In the genomic region with DNA sequence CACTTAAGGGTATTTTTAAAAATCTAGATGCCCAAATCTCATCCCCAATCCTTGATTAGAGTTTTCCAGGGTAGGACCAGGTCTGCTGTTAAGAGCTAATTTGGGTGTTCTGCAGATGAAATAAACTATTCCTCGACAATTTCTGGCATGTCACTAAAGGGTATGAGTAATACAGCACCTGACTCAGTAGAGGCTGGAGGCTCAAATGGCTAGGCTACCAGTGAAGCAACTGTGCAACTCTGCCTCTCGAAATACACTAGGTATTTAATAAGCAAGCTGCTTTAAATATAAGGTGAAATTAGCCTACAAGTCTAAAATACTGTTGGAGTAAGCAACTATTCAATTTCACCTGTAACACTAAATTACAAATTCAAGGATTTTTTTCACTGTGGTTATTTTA, we compare ENCODE assay signal across 8 cellular contexts. TPM values are rescaled to one million over a fixed set of nuclear protein-coding genes. Genes with fewer than 3 reads are reported as not detected.
DNase-seq lines count a peak whose midpoint lies in the region; ATAC-seq, FAIRE-seq and TF ChIP-seq lines count a peak whose summit lies in the region.

No MANE protein-coding gene starts in this region.

- POLR2A ChIA-PET in A549 (lab: Yijun Ruan, JAX) (no interaction called here), HEK293 (lab: Yijun Ruan, JAX) (no interaction called here)

- TF ChIP-seq POLR2A in A549 (IDR thresholded peaks at IDR 0.05; ENCODE audit: low read length) = no peak

- no peak for TF ChIP-seq EP300 in A549 (IDR thresholded peaks at IDR 0.05)

- H3K27me3 ChIP-seq in adipocyte (replicated peaks; ENCODE audit: control insufficient read depth, insufficient read depth, low read length) = no peaks in the 10 kb centered on the region
- H3K27me3 ChIP-seq in kidney epithelial cell (ENCODE audit: control insufficient read depth, insufficient read depth, low read length) = no peaks in the 10 kb centered on the region

- H3K4me3 ChIP-seq in A549 (peak overlapping the region; percentile 98), HEK293 (ENCODE audit: low read depth, low read length) (peak overlapping the region; percentile 57), adipocyte (ENCODE audit: low read length) (peak overlapping the region; percentile 97), kidney epithelial cell (ENCODE audit: low read depth, low read length) (peak overlapping the region; percentile 90)

- ATAC-seq in A549 (no peak), HG03439 (IDR thresholded peaks at IDR 0.05; ENCODE audit: unreplicated experiment) (no peak), HG02840 (IDR thresholded peaks at IDR 0.05; ENCODE audit: low FRiP score, unreplicated experiment) (no peak)

- H3K9me3 ChIP-seq in A549 (no peaks in the 10 kb centered on the region), HEK293 (ENCODE audit: control insufficient read depth, insufficient read depth, low read depth, low read length) (no peaks in the 10 kb centered on the region), adipocyte (ENCODE audit: control insufficient read depth, low read length) (no peaks in the 10 kb centered on the region)

- H3K36me3 ChIP-seq in HEK293 (ENCODE audit: control insufficient read depth in 2 of 2, insufficient read depth in 1 of 2, low read length in 2 of 2) (peaks cover 5 to 45% of the 10 kb centered on the region in 2 experiments; a peak in 2 of 3 replicates), adipocyte (ENCODE audit: control insufficient read depth, insufficient read depth, low read length, severe bottlenecking) (peaks cover 46% of the 10 kb centered on the region), kidney epithelial cell (ENCODE audit: control insufficient read depth, insufficient read depth, low read length) (peaks cover 1% of the 10 kb centered on the region)

- H3K9ac ChIP-seq in adipocyte (ENCODE audit: low read length) = peak overlapping the region; percentile 99

- WGBS in A549 (ENCODE audit: missing lambda C conversion rate) = 28% methylated on average over 2 of the region's 2 CpGs

- TF ChIP-seq CTCF in A549 (IDR thresholded peaks at IDR 0.05) = no peak
- TF ChIP-seq CTCF in HEK293 (tag by site-specific recombination; IDR thresholded peaks at IDR 0.05) = no peak
- TF ChIP-seq CTCF in kidney epithelial cell (IDR thresholded peaks at IDR 0.05; ENCODE audit: insufficient read depth, low read length, poor library complexity, severe bottlenecking) = no peak

- FAIRE-seq in A549 (lab: Jason Lieb, UNC) = no peak

- peak overlapping the region; percentile 84 for H3K4me2 ChIP-seq in A549

- no peak for DNase-seq in A549 (ENCODE audit: low read depth in 1 of 2, low spot score in 1 of 2)
- DNase-seq in adipocyte (ENCODE audit: low read depth) = peak; percentile 49
- peak; percentile 28 for DNase-seq in kidney epithelial cell (ENCODE audit: low read depth)
- no peak for DNase-seq in midbrain (lab: John Stamatoyannopoulos, UW)
- no peak for DNase-seq in NCI-H510A (lab: John Stamatoyannopoulos, UW)

- peaks cover 20% of the 10 kb centered on the region; the same call in 2 of the 3 replicates for H3K4me1 ChIP-seq in A549
- H3K4me1 ChIP-seq in HEK293 (ENCODE audit: control insufficient read depth, insufficient read depth, low read length) = no peaks in the 10 kb centered on the region
- peaks cover 33% of the 10 kb centered on the region for H3K4me1 ChIP-seq in adipocyte (ENCODE audit: control insufficient read depth, insufficient read depth, low read length)

- CTCF ChIA-PET in A549 (lab: Yijun Ruan, JAX) = interaction anchor here (0.9 to 1.2 kb wide), 2 partner anchors 10 to 16 kb away, joined by 3 read pairs; no protein-coding TSS in a partner anchor
- CTCF ChIA-PET in HEK293 (lab: Yijun Ruan, JAX) = interaction anchor here (0.6 to 2.9 kb wide), 3 partner anchors 36 to 478 kb away, joined by 3 to 8 read pairs (median 6); no protein-coding TSS in a partner anchor

- no peak for TF ChIP-seq RAD21 in A549 (conservative IDR thresholded peaks at IDR 0.05 in 1 of 2, IDR thresholded peaks at IDR 0.05 in 1 of 2)

- H3K27ac ChIP-seq in A549 (peak overlapping the region in 1 of 2 experiments; percentile 100; a peak in 1 of 6 replicates), HEK293 (ENCODE audit: extremely low read depth, low read depth, low read length) (no peak overlapping the region)

TF ChIP-seq in A549, 52 proteins besides CTCF, POLR2A, EP300 and RAD21 (continues in another document):
- TF ChIP-seq JUNB (IDR thresholded peaks at IDR 0.05) (no peak), SREBF2 (IDR thresholded peaks at IDR 0.05) (no peak), RCOR1 (IDR thresholded peaks at IDR 0.05; ENCODE audit: low read depth, low read length) (no peak), HDAC2 (IDR thresholded peaks at IDR 0.05) (no peak), JUN (IDR thresholded peaks at IDR 0.05) (no peak), E2F6 (IDR thresholded peaks at IDR 0.05; ENCODE audit: borderline replicate concordance, low read depth) (no peak), NR3C1 (IDR thresholded peaks at IDR 0.05) (no peak)
- TF ChIP-seq, protein P1, sequence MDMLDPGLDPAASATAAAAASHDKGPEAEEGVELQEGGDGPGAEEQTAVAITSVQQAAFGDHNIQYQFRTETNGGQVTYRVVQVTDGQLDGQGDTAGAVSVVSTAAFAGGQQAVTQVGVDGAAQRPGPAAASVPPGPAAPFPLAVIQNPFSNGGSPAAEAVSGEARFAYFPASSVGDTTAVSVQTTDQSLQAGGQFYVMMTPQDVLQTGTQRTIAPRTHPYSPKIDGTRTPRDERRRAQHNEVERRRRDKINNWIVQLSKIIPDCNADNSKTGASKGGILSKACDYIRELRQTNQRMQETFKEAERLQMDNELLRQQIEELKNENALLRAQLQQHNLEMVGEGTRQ (IDR thresholded peaks at IDR 0.05) = no peak
- TF ChIP-seq, protein P2, sequence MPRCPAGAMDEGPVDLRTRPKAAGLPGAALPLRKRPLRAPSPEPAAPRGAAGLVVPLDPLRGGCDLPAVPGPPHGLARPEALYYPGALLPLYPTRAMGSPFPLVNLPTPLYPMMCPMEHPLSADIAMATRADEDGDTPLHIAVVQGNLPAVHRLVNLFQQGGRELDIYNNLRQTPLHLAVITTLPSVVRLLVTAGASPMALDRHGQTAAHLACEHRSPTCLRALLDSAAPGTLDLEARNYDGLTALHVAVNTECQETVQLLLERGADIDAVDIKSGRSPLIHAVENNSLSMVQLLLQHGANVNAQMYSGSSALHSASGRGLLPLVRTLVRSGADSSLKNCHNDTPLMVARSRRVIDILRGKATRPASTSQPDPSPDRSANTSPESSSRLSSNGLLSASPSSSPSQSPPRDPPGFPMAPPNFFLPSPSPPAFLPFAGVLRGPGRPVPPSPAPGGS (IDR thresholded peaks at IDR 0.05) = no peak

TF ChIP-seq in HEK293, 187 proteins besides CTCF, POLR2A, EP300 and RAD21:
- TF ChIP-seq ZNF354C (tag by site-specific recombination; IDR thresholded peaks at IDR 0.05; ENCODE audit: borderline replicate concordance, low read depth) (no peak), MEIS1 (CRISPR knock-in tag; IDR thresholded peaks at IDR 0.05; ENCODE audit: borderline replicate concordance) (no peak), GFI1B (tag by site-specific recombination; IDR thresholded peaks at IDR 0.05) (no peak)
TF ChIP-seq in HEK293: peak in this region for 0.

RNA-seq across cellular contexts. Expression of gene RNF6, which starts 1.5 kb away (rescaled TPM):
- 43.0 and 55.3 TPM in 2 replicates for polyA plus RNA-seq in A549 (2011; rRNA removed)
- 11.3 and 13.0 TPM in 2 replicates for polyA plus RNA-seq in A549 (2012; cell fraction: cytosol; rRNA removed)
- 4.2 and 6.5 TPM in 2 replicates for polyA plus RNA-seq in A549 (2012; cell fraction: nucleus; rRNA removed)
- 31.5 to 33.7 TPM (median 33.6 TPM) in 3 replicates for polyA plus RNA-seq in A549 (2017; fragmentation: RNase III; extraction: RNeasy Plus Mini Kit Qiagen cat#74134 plus additional on column Dnase treatment)
- 21.0 and 26.3 TPM in 2 replicates for polyA minus RNA-seq in A549 (2011; rRNA and poly(A)+ RNA removed)
- 35.7 and 39.8 TPM in 2 replicates for total RNA-seq in kidney epithelial cell

RNA-seq across cellular contexts. Expression of gene CDK8, which starts 33.4 kb away (rescaled TPM):
- 19.1 and 20.9 TPM in 2 replicates for polyA plus RNA-seq in A549 (2011; rRNA removed)
- 8.1 and 8.9 TPM in 2 replicates for polyA plus RNA-seq in A549 (2012; cell fraction: cytosol; rRNA removed)
- 9.2 and 12.4 TPM in 2 replicates for polyA plus RNA-seq in A549 (2012; cell fraction: nucleus; rRNA removed)
- 9.1 to 9.9 TPM (median 9.9 TPM) in 3 replicates for polyA plus RNA-seq in A549 (2017; fragmentation: RNase III; extraction: RNeasy Plus Mini Kit Qiagen cat#74134 plus additional on column Dnase treatment)
- polyA minus RNA-seq in A549 (2011; rRNA and poly(A)+ RNA removed) = 18.8 and 25.1 TPM in 2 replicates
- 23.2 and 26.5 TPM in 2 replicates for total RNA-seq in kidney epithelial cell

Comparison
In these comparisons a context has a peak if more than half of its experiments do, and no peak if none do; other contexts are left out.
1. DNase-seq: peak in adipocyte (single experiment) and kidney epithelial cell (single experiment); none in A549 (0 of 2), midbrain (single experiment) and NCI-H510A (single experiment).
2. Peak in every context shown above with its lines, with median percentiles within 50 percentile points of each other: H3K4me3 ChIP-seq.